Comparison of ENCODE assay signal across 8 cellular contexts in genomic region chr12:123076604-123077297, GRCh38.
A peak's percentile ranks its signal among the peaks of the same experiment; 100 is the strongest.
DNase-seq lines count a peak whose midpoint lies in the region; ATAC-seq, FAIRE-seq and TF ChIP-seq lines count a peak whose summit lies in the region.

No MANE protein-coding gene starts in this region.

- peaks cover 14% of the 10 kb centered on the region for H4K20me1 ChIP-seq in keratinocyte (ENCODE audit: control insufficient read depth, extremely low read depth, insufficient read depth, low read length)

- no peaks in the 10 kb centered on the region for H3K79me2 ChIP-seq in keratinocyte (ENCODE audit: control insufficient read depth, insufficient read depth, low read length)

- no peak overlapping the region for H3K4me3 ChIP-seq in keratinocyte (ENCODE audit: control insufficient read depth in 2 of 3, extremely low read depth in 1 of 3, insufficient read depth in 2 of 3, low read depth in 1 of 3, low read length in 3 of 3)

- DNase-seq in activated CD8-positive, alpha-beta memory T cell treated with anti-CD3 and anti-CD28 coated beads, Interleukin-2, amount 10 ng/mL, durations not matched to agents 7 days and 5 days = peak; percentile 80
- DNase-seq in keratinocyte (ENCODE audit: low read depth, low spot score) = no peak
- DNase-seq in stimulated activated CD8-positive, alpha-beta memory T cell treated with anti-CD3 and anti-CD28 coated beads, Interleukin-7, amount 100 ng/mL, for 48 hours (ENCODE audit: extremely low read depth in 1 of 2, low read depth in 1 of 2) = peak; percentile 42 to 72
- DNase-seq in SHP77 treated with DMSO at 0.1 percent for 48 hours (lab: John Stamatoyannopoulos, UW) = no peak
- no peak for DNase-seq in NCI-H2107 treated with DMSO at 0.1 percent for 48 hours (lab: John Stamatoyannopoulos, UW; ENCODE audit: unreplicated experiment)
- DNase-seq in GM19238 (ENCODE audit: insufficient read length, low spot score) = no peak

- no peaks in the 10 kb centered on the region for H3K27me3 ChIP-seq in keratinocyte (ENCODE audit: control insufficient read depth, extremely low read depth, insufficient read depth, low read length)

- no peaks in the 10 kb centered on the region for H3K36me3 Mint-ChIP-seq in IgD-negative memory B cell
- no peaks in the 10 kb centered on the region for H3K36me3 Mint-ChIP-seq in activated CD8-positive, alpha-beta memory T cell treated with anti-CD3 and anti-CD28 coated beads, Interleukin-2, amount 10 ng/mL, durations not matched to agents 7 days and 5 days

- no peak overlapping the region for H2AFZ ChIP-seq in keratinocyte (ENCODE audit: control insufficient read depth, low read length)

- peaks cover 8 to 27% (median 15%) of the 10 kb centered on the region in 3 donors for H3K4me1 Mint-ChIP-seq in IgD-negative memory B cell
- peaks cover 38% of the 10 kb centered on the region for H3K4me1 Mint-ChIP-seq in activated CD8-positive, alpha-beta memory T cell treated with anti-CD3 and anti-CD28 coated beads, Interleukin-2, amount 10 ng/mL, durations not matched to agents 7 days and 5 days

- H3K9me1 ChIP-seq in keratinocyte (ENCODE audit: control insufficient read depth, extremely low read depth, insufficient read depth, low read length) = no peaks in the 10 kb centered on the region

- H3K4me3 Mint-ChIP-seq in IgD-negative memory B cell = peak overlapping the region in 1 of 4 donors; percentile 83
- peak overlapping the region; percentile 64 for H3K4me3 Mint-ChIP-seq in activated CD8-positive, alpha-beta memory T cell treated with anti-CD3 and anti-CD28 coated beads, Interleukin-2, amount 10 ng/mL, durations not matched to agents 7 days and 5 days

- no peaks in the 10 kb centered on the region for H3K9me3 Mint-ChIP-seq in IgD-negative memory B cell
- no peaks in the 10 kb centered on the region for H3K9me3 Mint-ChIP-seq in activated CD8-positive, alpha-beta memory T cell treated with anti-CD3 and anti-CD28 coated beads, Interleukin-2, amount 10 ng/mL, durations not matched to agents 7 days and 5 days (ENCODE audit: low read depth)

- H3K27ac ChIP-seq in keratinocyte (ENCODE audit: control insufficient read depth, insufficient read depth, low read length) = no peak overlapping the region

- H3K27me3 Mint-ChIP-seq in IgD-negative memory B cell = no peaks in the 10 kb centered on the region
- peaks cover 2% of the 10 kb centered on the region for H3K27me3 Mint-ChIP-seq in activated CD8-positive, alpha-beta memory T cell treated with anti-CD3 and anti-CD28 coated beads, Interleukin-2, amount 10 ng/mL, durations not matched to agents 7 days and 5 days

- no peak for TF ChIP-seq CTCF in keratinocyte (optimal IDR thresholded peaks at IDR 0.05 in 1 of 3, IDR thresholded peaks at IDR 0.05 in 1 of 3, conservative IDR thresholded peaks at IDR 0.05 in 1 of 3; ENCODE audit: extremely low read depth in 1 of 3, insufficient read depth in 2 of 3, low read length in 3 of 3)

- H3K9me3 ChIP-seq in keratinocyte (ENCODE audit: control insufficient read depth, low read depth, low read length) = no peaks in the 10 kb centered on the region

- peak overlapping the region; percentile 18 to 97 (median 92) for H3K27ac Mint-ChIP-seq in IgD-negative memory B cell
- H3K27ac Mint-ChIP-seq in activated CD8-positive, alpha-beta memory T cell treated with anti-CD3 and anti-CD28 coated beads, Interleukin-2, amount 10 ng/mL, durations not matched to agents 7 days and 5 days = peak overlapping the region; percentile 90

- CTCF ChIA-PET in activated CD8-positive, alpha-beta memory T cell treated with anti-CD3 and anti-CD28 coated beads, Interleukin-2, amount 10 ng/mL, durations not matched to agents 7 days and 5 days (lab: Charles Lee) = interaction anchor here (1.1 to 3.2 kb wide), 12 partner anchors 10 to 161 kb away, joined by 3 to 31 read pairs (median 8); partner anchors contain the start of genes MPHOSPH9, MTRFR and OGFOD2

- peak; percentile 74 for ATAC-seq in activated CD8-positive, alpha-beta memory T cell treated with anti-CD3 and anti-CD28 coated beads, Interleukin-2, amount 10 ng/mL, durations not matched to agents 7 days and 5 days
- ATAC-seq in HG02642 (IDR thresholded peaks at IDR 0.05; ENCODE audit: poor library complexity, unreplicated experiment) = no peak

- peaks cover 20% of the 10 kb centered on the region for H3K4me1 ChIP-seq in keratinocyte (ENCODE audit: control insufficient read depth, extremely low read depth, insufficient read depth, low read length)

- H3K36me3 ChIP-seq in keratinocyte (ENCODE audit: control insufficient read depth in 2 of 2, extremely low read depth in 1 of 2, insufficient read depth in 2 of 2, low read length in 2 of 2) = no peaks in the 10 kb centered on the region

- dilution Hi-C loops in keratinocyte (cut with MboI; ENCODE audit: extremely low pct_ligation_motif_present, low sequenced_read_pairs) = no loop called here

- no peak overlapping the region for H3K4me2 ChIP-seq in keratinocyte (ENCODE audit: control insufficient read depth, extremely low read depth, insufficient read depth, low read depth, low read length)

- FAIRE-seq in keratinocyte (lab: Jason Lieb, UNC) = peak; percentile 91

- H3K9ac ChIP-seq in keratinocyte (ENCODE audit: control insufficient read depth, extremely low read depth, insufficient read depth, low read length) = no peak overlapping the region

Comparison
In these comparisons a context has a peak if more than half of its experiments do, and no peak if none do; other contexts are left out.
1. DNase-seq: peak in activated CD8-positive, alpha-beta memory T cell treated with anti-CD3 and anti-CD28 coated beads, Interleukin-2, amount 10 ng/mL, durations not matched to agents 7 days and 5 days (single experiment) and stimulated activated CD8-positive, alpha-beta memory T cell treated with anti-CD3 and anti-CD28 coated beads, Interleukin-7, amount 100 ng/mL, for 48 hours (2 of 2); none in keratinocyte (single experiment), SHP77 treated with DMSO at 0.1 percent for 48 hours (single experiment), NCI-H2107 treated with DMSO at 0.1 percent for 48 hours (single experiment) and GM19238 (single experiment).